18 cellular contexts compared by ENCODE assay signal in genomic region chr1:12621346-12622320, GRCh38. TPM values are rescaled to one million over a fixed set of nuclear protein-coding genes. Genes with fewer than 3 reads are reported as not detected.
DNase-seq lines count a peak whose midpoint lies in the region; ATAC-seq and TF ChIP-seq lines count a peak whose summit lies in the region.
"Had no signal": no experiment of that assay in that cellular context is flagged by ENCODE, and none has a peak within 500 bp of the region (broad histone marks: within the 10 kb centered on the region; RNA-seq: fewer than 3 reads in every experiment).

No MANE protein-coding gene starts in this region.

- no peak for TF ChIP-seq POLR2A in stomach (IDR thresholded peaks at IDR 0.05)

- intact Hi-C loops in stomach (cut with DNase I; ENCODE audit: low total_unique reads): loop anchor here (10.0 kb wide), 1 partner anchor 307 kb away; no protein-coding TSS in a partner anchor
- intact Hi-C loops in natural killer cell (cut with micrococcal nuclease): no loop called here

- 64% methylated on average over 15 of the region's 15 CpGs for WGBS in liver
- WGBS in stomach, 5 donors: 50 to 63% (median 55%) methylated on average over 14 to 15 of the region's 15 CpGs

- DNase-seq in stomach (peak; percentile 57), NCI-H524 (lab: John Stamatoyannopoulos, UW) (no peak), putamen (ENCODE audit: low spot score) (no peak), natural killer cell (no peak), EL (no peak)
- DNase-seq: activated naive CD4-positive, alpha-beta T cell had no signal

- H3K27ac Mint-ChIP-seq in natural killer cell: no peak overlapping the region

- H3K4me3 Mint-ChIP-seq in natural killer cell: no peak overlapping the region

- TF ChIP-seq RAD21 in liver (IDR thresholded peaks at IDR 0.05): no peak

- H3K4me1 ChIP-seq in Loucy (ENCODE audit: insufficient read depth, low read length, poor library complexity, severe bottlenecking): peaks cover 38% of the 10 kb centered on the region
- H3K4me1 ChIP-seq in liver (ENCODE audit: control insufficient read depth in 4 of 4, insufficient read depth in 4 of 4, low read length in 3 of 4): peaks cover 0 to 38% (median 25%) of the 10 kb centered on the region in 4 donors
- H3K4me1 ChIP-seq in stomach: peaks cover 31 to 58% (median 54%) of the 10 kb centered on the region in 4 donors

- ATAC-seq in natural killer cell: no peak
- ATAC-seq: HCT116 had no signal

- no peaks in the 10 kb centered on the region for H3K36me3 Mint-ChIP-seq in natural killer cell

- H3K4me3 ChIP-seq in Loucy (ENCODE audit: low read length, poor library complexity, severe bottlenecking): no peak overlapping the region
- H3K4me3 ChIP-seq in liver (ENCODE audit: low read depth in 1 of 3, low read length in 3 of 3): no peak overlapping the region
- H3K4me3 ChIP-seq in stomach: no peak overlapping the region
- H3K4me3 ChIP-seq: cardiac muscle cell had no signal

- H3K27me3 ChIP-seq in Loucy (ENCODE audit: insufficient read depth, low read length, poor library complexity, severe bottlenecking) (no peaks in the 10 kb centered on the region), liver (ENCODE audit: control insufficient read depth in 4 of 4, insufficient read depth in 4 of 4, low read length in 3 of 4) (no peaks in the 10 kb centered on the region), stomach (peaks cover 0 to 6% (median 0%) of the 10 kb centered on the region in 3 donors)
- H3K27me3 ChIP-seq: cardiac muscle cell had no signal

- no peaks in the 10 kb centered on the region for H3K36me3 ChIP-seq in Loucy (ENCODE audit: insufficient read depth, low read length)
- H3K36me3 ChIP-seq in liver (ENCODE audit: control insufficient read depth in 4 of 4, insufficient read depth in 3 of 4, low read depth in 1 of 4, low read length in 3 of 4): no peaks in the 10 kb centered on the region
- H3K36me3 ChIP-seq in stomach: no peaks in the 10 kb centered on the region
- H3K36me3 ChIP-seq: cardiac muscle cell, neutrophil had no signal

- H3K4me1 Mint-ChIP-seq in natural killer cell: peaks cover 31 to 41% of the 10 kb centered on the region in 2 donors

- no peak overlapping the region for H3K4me2 ChIP-seq in Loucy (ENCODE audit: low read depth, low read length, poor library complexity, severe bottlenecking)

- no peaks in the 10 kb centered on the region for H3K9me2 ChIP-seq in Loucy (replicated peaks; ENCODE audit: low read depth, low read length)

- peaks cover 10% of the 10 kb centered on the region for H3K79me2 ChIP-seq in Loucy (ENCODE audit: insufficient read depth, low read length)

- peak overlapping the region; percentile 8 for H3K27ac ChIP-seq in cingulate gyrus (ENCODE audit: low read depth, low read length)
- peak overlapping the region in 1 of 2 donors; percentile 11 for H3K27ac ChIP-seq in liver (ENCODE audit: low read depth in 1 of 2, low read length in 2 of 2)
- H3K27ac ChIP-seq in stomach: peak overlapping the region; percentile 59 to 98 (median 75)
- H3K27ac ChIP-seq: cardiac muscle cell, epithelial cell of prostate, HL-60, neutrophil had no signal

- H3K27me3 Mint-ChIP-seq in natural killer cell (ENCODE audit: low read depth in 2 of 2): no peaks in the 10 kb centered on the region

- no peaks in the 10 kb centered on the region for H4K20me1 ChIP-seq in Loucy (ENCODE audit: insufficient read depth, low read length, poor library complexity, severe bottlenecking)

- H3K9me3 Mint-ChIP-seq in natural killer cell: no peaks in the 10 kb centered on the region

- TF ChIP-seq CTCF in Loucy (conservative IDR thresholded peaks at IDR 0.05; ENCODE audit: low read length): no peak
- TF ChIP-seq CTCF in liver (IDR thresholded peaks at IDR 0.05; ENCODE audit: low read depth, low read length, missing input control): no peak
- no peak for TF ChIP-seq CTCF in stomach (IDR thresholded peaks at IDR 0.05)
- no peak for TF ChIP-seq CTCF in natural killer cell (IDR thresholded peaks at IDR 0.05)

- TF ChIP-seq EP300 in stomach (IDR thresholded peaks at IDR 0.05): no peak

- no peak overlapping the region for H2AFZ ChIP-seq in Loucy (ENCODE audit: low read length)

- H3K9ac ChIP-seq in Loucy (ENCODE audit: low read depth, low read length, poor library complexity, severe bottlenecking) (peak overlapping the region; percentile 98), liver (ENCODE audit: low read depth in 1 of 2, low read length in 2 of 2) (no peak overlapping the region)

- no peaks in the 10 kb centered on the region for H3F3A ChIP-seq in Loucy (ENCODE audit: low read depth)

- H3K9me3 ChIP-seq in Loucy (ENCODE audit: insufficient read depth, low read depth, low read length) (no peaks in the 10 kb centered on the region), liver (ENCODE audit: control insufficient read depth in 4 of 4, low read length in 3 of 4) (no peaks in the 10 kb centered on the region), stomach (no peaks in the 10 kb centered on the region)
- H3K9me3 ChIP-seq: neutrophil had no signal

TF ChIP-seq in liver, 16 proteins besides CTCF, POLR2A, EP300 and RAD21:
- TF ChIP-seq FOXA1 (IDR thresholded peaks at IDR 0.05) (no peak), REST (IDR thresholded peaks at IDR 0.05) (no peak), HNF4G (IDR thresholded peaks at IDR 0.05) (no peak), YY1 (IDR thresholded peaks at IDR 0.05) (no peak), NR2F2 (IDR thresholded peaks at IDR 0.05) (no peak), GABPA (IDR thresholded peaks at IDR 0.05 in 1 of 2, conservative IDR thresholded peaks at IDR 0.05 in 1 of 2) (no peak), TAF1 (conservative IDR thresholded peaks at IDR 0.05) (no peak), ZBTB33 (IDR thresholded peaks at IDR 0.05) (no peak), RXRA (IDR thresholded peaks at IDR 0.05) (peak in 1 of 2 donors; percentile 22), FOXA2 (IDR thresholded peaks at IDR 0.05) (no peak), MAX (IDR thresholded peaks at IDR 0.05) (no peak), JUND (IDR thresholded peaks at IDR 0.05) (no peak), ATF3 (IDR thresholded peaks at IDR 0.05) (no peak), SP1 (IDR thresholded peaks at IDR 0.05) (peak; percentile 24), EGR1 (IDR thresholded peaks at IDR 0.05; ENCODE audit: low read depth in 2 of 2) (no peak), HNF4A (conservative IDR thresholded peaks at IDR 0.05) (peak in 1 of 2 donors; percentile 8)

RNA-seq across cellular contexts. Expression of gene DHRS3, which starts 3.6 kb away (rescaled TPM):
- total RNA-seq in liver (100 to 1,000 TPM in 1 of 2 donors, 10 to 100 TPM in 1; 62.6 to 146 TPM), stomach (100 to 1,000 TPM in 1 of 5 donors, 10 to 100 TPM in 4; 15.1 to 103 (median 54.2) TPM), natural killer cell (100 to 1,000 TPM; 106 to 175 (median 153) TPM)
- polyA plus RNA-seq in liver (100 to 1,000 TPM; 170 to 185 TPM), stomach (100 to 1,000 TPM in 1 of 3 donors, 10 to 100 TPM in 2; 50.2 to 102 (median 62.2) TPM)
- total RNA-seq: SK-MEL-5 had no signal

RNA-seq across cellular contexts. Expression of gene AADACL4, which starts 22.3 kb away (rescaled TPM):
- total RNA-seq in liver (not detected), stomach (not detected), natural killer cell (not detected)
- polyA plus RNA-seq in liver (not detected), stomach (not detected)
- total RNA-seq: activated CD8-positive, alpha-beta memory T cell treated with anti-CD3 and anti-CD28 coated beads for 36 hours; cardiac muscle cell; lung microvascular endothelial cell; SK-MEL-5; temporal lobe had no signal
- polyA plus RNA-seq: cardiac muscle cell had no signal
